Comparison of ENCODE assay signal across 2 cellular contexts in genomic region chr17:44774271-44775135, GRCh38.
TF ChIP-seq lines count a peak whose summit lies in the region.

No MANE protein-coding gene starts in this region.

TF ChIP-seq in HEK293T, 16 proteins besides CTCF, POLR2A, EP300 and RAD21:
- TF ChIP-seq PKNOX1 (IDR thresholded peaks at IDR 0.05) (peak; percentile 17; the same call in 1 of the 2 replicates), NFRKB (IDR thresholded peaks at IDR 0.05) (no peak), L3MBTL2 (conservative IDR thresholded peaks at IDR 0.05) (no peak), ZNF384 (IDR thresholded peaks at IDR 0.05) (no peak), HDGF (IDR thresholded peaks at IDR 0.05; ENCODE audit: borderline replicate concordance) (0 out of 2 replicates have a peak, but pooled peaks have one; percentile 15)

TF ChIP-seq in K562, 482 proteins besides CTCF, POLR2A, EP300 and RAD21 (continued from another document):
- TF ChIP-seq ETS1 (conservative IDR thresholded peaks at IDR 0.05; ENCODE audit: control insufficient read depth, low read depth, low read length): 0 out of 2 replicates have a peak, but pooled peaks have one; percentile 29
- 0 out of 2 replicates have a peak, but pooled peaks have one; percentile 22 for TF ChIP-seq HCFC1 (IDR thresholded peaks at IDR 0.05; ENCODE audit: low read depth, low read length)
- no peak for TF ChIP-seq GTF2B (IDR thresholded peaks at IDR 0.05; ENCODE audit: extremely low read depth, insufficient read length)
- no peak for TF ChIP-seq ZBTB26 (CRISPR knock-in tag; IDR thresholded peaks at IDR 0.05)
- TF ChIP-seq JUND (IDR thresholded peaks at IDR 0.05; ENCODE audit: borderline replicate concordance, low read depth, low read length): peak; percentile 16; the same call in 1 of the 2 replicates
- no peak; the same call in 2 of the 3 replicates for TF ChIP-seq JUND (tag; IDR thresholded peaks at IDR 0.05; ENCODE audit: borderline replicate concordance, low read depth, low read length)
- TF ChIP-seq MLX (CRISPR knock-in tag; conservative IDR thresholded peaks at IDR 0.05): no peak
- peak in 1 of 2 experiments; percentile 67; a peak in 1 of 4 replicates for TF ChIP-seq UBTF (IDR thresholded peaks at IDR 0.05; ENCODE audit: borderline replicate concordance in 1 of 2, low read depth in 2 of 2, low read length in 2 of 2)
- TF ChIP-seq BCOR (IDR thresholded peaks at IDR 0.05): peak; percentile 48; the same call in 1 of the 2 replicates
- no peak for TF ChIP-seq NFATC3 (IDR thresholded peaks at IDR 0.05)
- no peak for TF ChIP-seq ZNF398 (CRISPR knock-in tag; IDR thresholded peaks at IDR 0.05)
- 0 out of 2 replicates have a peak, but pooled peaks have one; percentile 29 for TF ChIP-seq TFAP4 (CRISPR knock-in tag; IDR thresholded peaks at IDR 0.05; ENCODE audit: borderline replicate concordance)
- TF ChIP-seq RCOR1 (IDR thresholded peaks at IDR 0.05; ENCODE audit: borderline replicate concordance in 1 of 2, low read depth in 2 of 2, low read length in 2 of 2): peak in 1 of 2 experiments; percentile 46; a peak in 1 of 4 replicates
- TF ChIP-seq KLF16 (IDR thresholded peaks at IDR 0.05): peak; percentile 69; the same call in 1 of the 2 replicates
- peak; percentile 59; the same call in 1 of the 2 replicates for TF ChIP-seq ARID2 (IDR thresholded peaks at IDR 0.05)
- TF ChIP-seq POLR2AphosphoS2 (IDR thresholded peaks at IDR 0.05; ENCODE audit: low read length): no peak
- peak; percentile 32 for TF ChIP-seq BHLHE40 (IDR thresholded peaks at IDR 0.05; ENCODE audit: low read length)
- TF ChIP-seq MAZ (CRISPR knock-in tag; conservative IDR thresholded peaks at IDR 0.05 in 1 of 2, IDR thresholded peaks at IDR 0.05 in 1 of 2): 0 out of 4 replicates have a peak, but pooled peaks of 1 of the 2 experiments have one; percentile 37
- TF ChIP-seq ZNF3 (CRISPR knock-in tag; IDR thresholded peaks at IDR 0.05): no peak
- TF ChIP-seq STAG1 (CRISPR knock-in tag; IDR thresholded peaks at IDR 0.05; ENCODE audit: borderline replicate concordance): peak; percentile 97
- 0 out of 2 replicates have a peak, but pooled peaks have one; percentile 33 for TF ChIP-seq TARDBP (IDR thresholded peaks at IDR 0.05)
- TF ChIP-seq CREB1 (IDR thresholded peaks at IDR 0.05): no peak
- no peak for TF ChIP-seq CREB1 (CRISPR knock-in tag; IDR thresholded peaks at IDR 0.05)
- peak; percentile 17; the same call in 1 of the 2 replicates for TF ChIP-seq ATF7 (IDR thresholded peaks at IDR 0.05)
- TF ChIP-seq MYC (IDR thresholded peaks at IDR 0.05; ENCODE audit: low read depth, low read length): peak; percentile 45; the same call in 1 of the 2 replicates
- TF ChIP-seq MYC (CRISPR knock-in tag; IDR thresholded peaks at IDR 0.05; ENCODE audit: borderline replicate concordance, low read depth): no peak
- TF ChIP-seq TCF7 (IDR thresholded peaks at IDR 0.05; ENCODE audit: borderline replicate concordance): 0 out of 2 replicates have a peak, but pooled peaks have one; percentile 47
- peak; percentile 35 for TF ChIP-seq KDM5B (IDR thresholded peaks at IDR 0.05; ENCODE audit: insufficient replicate concordance, low read depth, low read length)
- TF ChIP-seq ZNF354B (CRISPR knock-in tag; IDR thresholded peaks at IDR 0.05): no peak
- TF ChIP-seq CREM (IDR thresholded peaks at IDR 0.05; ENCODE audit: low read depth): peak; percentile 56; the same call in 1 of the 2 replicates
- no peak for TF ChIP-seq CREB3L1 (IDR thresholded peaks at IDR 0.05; ENCODE audit: borderline replicate concordance, low read depth)
- TF ChIP-seq ZC3H8 (IDR thresholded peaks at IDR 0.05): no peak
- peak; percentile 30 to 71 for TF ChIP-seq E2F6 (IDR thresholded peaks at IDR 0.05; ENCODE audit: borderline replicate concordance in 1 of 2, extremely low read depth in 1 of 2, insufficient read depth in 1 of 2, insufficient read length in 1 of 2, low read depth in 1 of 2, low read length in 1 of 2, poor library complexity in 1 of 2, severe bottlenecking in 1 of 2)
- TF ChIP-seq RB1 (IDR thresholded peaks at IDR 0.05; ENCODE audit: low read depth): peak; percentile 80
- TF ChIP-seq TEAD2 (tag; IDR thresholded peaks at IDR 0.05): no peak
- no peak for TF ChIP-seq CBX3 (IDR thresholded peaks at IDR 0.05; ENCODE audit: borderline replicate concordance in 1 of 2, low read length in 2 of 2)
- peak; percentile 31; the same call in 1 of the 2 replicates for TF ChIP-seq RNF2 (IDR thresholded peaks at IDR 0.05)
- peak; percentile 91 for TF ChIP-seq SMC3 (conservative IDR thresholded peaks at IDR 0.05; ENCODE audit: insufficient read depth, low read depth, low read length)
- TF ChIP-seq POLR2AphosphoS5 (IDR thresholded peaks at IDR 0.05; ENCODE audit: control insufficient read depth, insufficient read depth, low read depth, low read length): no peak
- TF ChIP-seq BRF2 (IDR thresholded peaks at IDR 0.05; ENCODE audit: borderline replicate concordance, insufficient read depth, insufficient read length): no peak
- peak in 2 of 3 experiments; percentile 32 to 41 for TF ChIP-seq YY1 (IDR thresholded peaks at IDR 0.05; ENCODE audit: borderline replicate concordance in 1 of 3, control insufficient read depth in 1 of 3, extremely low read depth in 1 of 3, insufficient read depth in 3 of 3, insufficient read length in 1 of 3, insufficient replicate concordance in 2 of 3, low read depth in 1 of 3, low read length in 2 of 3)
- peak; percentile 84 for TF ChIP-seq CTBP1 (IDR thresholded peaks at IDR 0.05; ENCODE audit: borderline replicate concordance)
- TF ChIP-seq CEBPG (CRISPR knock-in tag; IDR thresholded peaks at IDR 0.05): peak; percentile 18; the same call in 1 of the 2 replicates
- TF ChIP-seq CEBPG (tag; conservative IDR thresholded peaks at IDR 0.05 in 1 of 2, IDR thresholded peaks at IDR 0.05 in 1 of 2): no peak
- peak; percentile 42; the same call in 1 of the 2 replicates for TF ChIP-seq ZBED1 (IDR thresholded peaks at IDR 0.05)
- TF ChIP-seq TOE1 (IDR thresholded peaks at IDR 0.05; ENCODE audit: borderline replicate concordance): peak; percentile 16; the same call in 1 of the 2 replicates
- no peak for TF ChIP-seq TOE1 (CRISPR knock-in tag; IDR thresholded peaks at IDR 0.05; ENCODE audit: borderline replicate concordance, low read depth)
- TF ChIP-seq DEAF1 (CRISPR knock-in tag; IDR thresholded peaks at IDR 0.05): peak; percentile 51
- TF ChIP-seq NR3C1 (CRISPR knock-in tag; IDR thresholded peaks at IDR 0.05): peak; percentile 55; the same call in 1 of the 2 replicates
